In the genomic region with DNA sequence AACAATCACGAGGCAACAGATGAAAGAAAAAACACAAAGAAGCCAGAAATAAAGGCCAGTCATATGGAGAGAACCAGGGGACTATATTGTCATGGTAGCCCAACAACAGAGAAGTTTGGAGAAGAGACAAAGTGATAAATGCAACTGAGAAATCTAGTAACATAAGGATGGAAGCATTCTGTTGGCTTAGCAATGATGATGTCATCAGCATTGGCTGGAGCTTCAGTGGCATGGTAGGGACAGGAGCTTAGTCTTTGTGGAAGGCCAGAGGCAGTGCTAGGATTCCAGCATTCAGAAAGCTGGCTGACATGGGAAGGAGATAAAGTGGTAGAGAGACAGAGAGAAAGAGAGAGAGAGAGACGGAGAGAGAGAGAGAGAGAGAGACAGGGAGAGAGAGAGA, we compare ENCODE assay signal across 32 cellular contexts.
"Had no signal": no experiment of that assay in that cellular context is flagged by ENCODE, and none has a peak within 500 bp of the region (broad histone marks: within the 10 kb centered on the region; RNA-seq: fewer than 3 reads in every experiment).

No MANE protein-coding gene starts in this region.

- DNase-seq: activated CD4-positive, alpha-beta memory T cell treated with anti-CD3 and anti-CD28 coated beads for 36 hours; activated CD4-positive, alpha-beta T cell treated with anti-CD3 and anti-CD28 coated beads for 36 hours; activated CD4-positive, alpha-beta T cell treated with anti-CD3 and anti-CD28 coated beads, Interleukin-2, amount 10 ng/mL, durations not matched to agents 24 days and 14 days; activated CD4-positive, CD25-positive, alpha-beta regulatory T cell; activated CD4-positive, CD25-positive, alpha-beta regulatory T cell treated with anti-CD3 and anti-CD28 coated beads, Interleukin-2, amount 50 U/mL, for 72 hours; activated CD8-positive, alpha-beta memory T cell treated with anti-CD3 and anti-CD28 coated beads, Interleukin-2, amount 10 ng/mL, durations not matched to agents 7 days and 5 days; activated CD8-positive, alpha-beta memory T cell treated with anti-CD3 and anti-CD28 coated beads, Interleukin-2, amount 50 U/mL, for 4 hours; activated CD8-positive, alpha-beta T cell treated with anti-CD3 and anti-CD28 coated beads, Interleukin-2, amount 10 ng/mL, durations not matched to agents 7 days and 5 days; activated effector memory CD4-positive, alpha-beta T cell treated with anti-CD3 and anti-CD28 coated beads, Interleukin-2, amount 50 U/mL, for 16 hours; activated naive CD4-positive, alpha-beta T cell treated with anti-CD3 and anti-CD28 coated beads for 36 hours; activated naive CD8-positive, alpha-beta T cell treated with anti-CD3 and anti-CD28 coated beads for 36 hours; activated naive CD8-positive, alpha-beta T cell treated with anti-CD3 and anti-CD28 coated beads, Interleukin-2, amount 50 U/mL, for 24 hours; activated T-cell treated with anti-CD3 and anti-CD28 coated beads, Interleukin-2, amount 50 U/mL, for 1 hour; activated T-cell treated with anti-CD3 and anti-CD28 coated beads, Interleukin-2, amount 50 U/mL, for 48 hours; adrenal gland; amygdala; aorta; body of pancreas; cortex of kidney; dermis blood vessel endothelial cell; effector CD8-positive, alpha-beta T cell; esophagus squamous epithelium; foreskin melanocyte; heart right ventricle; T-helper 1 cell; T-helper 17 cell; T1000 had no signal

- FAIRE-seq: endometrium, endothelial cell of umbilical vein had no signal

- H3K27me3 ChIP-seq: breast epithelium, esophagus squamous epithelium, heart right ventricle had no signal

- H3K27ac ChIP-seq: adrenal gland, body of pancreas, breast epithelium, epithelial cell of prostate, esophagus squamous epithelium, gastroesophageal sphincter, heart right ventricle had no signal

- H3K36me3 ChIP-seq: adrenal gland, breast epithelium, esophagus squamous epithelium, gastroesophageal sphincter, heart right ventricle had no signal

- ATAC-seq: activated CD4-positive, alpha-beta T cell treated with anti-CD3 and anti-CD28 coated beads for 36 hours; activated CD8-positive, alpha-beta memory T cell treated with anti-CD3 and anti-CD28 coated beads, Interleukin-2, amount 10 ng/mL, durations not matched to agents 7 days and 5 days; activated CD8-positive, alpha-beta T cell treated with anti-CD3 and anti-CD28 coated beads, Interleukin-2, amount 10 ng/mL, durations not matched to agents 7 days and 5 days; activated naive CD8-positive, alpha-beta T cell treated with anti-CD3 and anti-CD28 coated beads, Interleukin-2, amount 50 U/mL, for 24 hours; body of pancreas; gastroesophageal sphincter; heart right ventricle; T-helper 17 cell had no signal

- H3K4me3 ChIP-seq: adrenal gland, body of pancreas, breast epithelium, esophagus squamous epithelium, gastroesophageal sphincter, heart right ventricle had no signal

- H3K4me1 ChIP-seq: adrenal gland, body of pancreas, breast epithelium, esophagus squamous epithelium, gastroesophageal sphincter, heart right ventricle had no signal

- H3K9me3 ChIP-seq: adrenal gland, body of pancreas, breast epithelium, esophagus squamous epithelium, gastroesophageal sphincter, heart right ventricle had no signal
